9 cellular contexts compared by ENCODE assay signal in genomic region chrX:34943235-34943634, GRCh38. TPM values are rescaled to one million over a fixed set of nuclear protein-coding genes. Genes with fewer than 3 reads are reported as not detected.
"Had no signal": no experiment of that assay in that cellular context is flagged by ENCODE, and none has a peak within 500 bp of the region (broad histone marks: within the 10 kb centered on the region; RNA-seq: fewer than 3 reads in every experiment).

No MANE protein-coding gene starts in this region.

- ATAC-seq: GM12878 had no signal

- FAIRE-seq: G401.6, GM12878, GM12891, GM12892, GM18507, GM19239 had no signal

- H3K4me3 ChIP-seq: GM12878 had no signal

- DNase-seq: GDM1, GF-D8 had no signal

RNA-seq across cellular contexts. Expression of gene FAM47B, which starts 0.6 kb away (rescaled TPM):
- total RNA-seq: G401, GM12878 had no signal
- polyA plus RNA-seq: GM12878 had no signal
